ENCODE assay signal across 1 cellular context in the genomic region with DNA sequence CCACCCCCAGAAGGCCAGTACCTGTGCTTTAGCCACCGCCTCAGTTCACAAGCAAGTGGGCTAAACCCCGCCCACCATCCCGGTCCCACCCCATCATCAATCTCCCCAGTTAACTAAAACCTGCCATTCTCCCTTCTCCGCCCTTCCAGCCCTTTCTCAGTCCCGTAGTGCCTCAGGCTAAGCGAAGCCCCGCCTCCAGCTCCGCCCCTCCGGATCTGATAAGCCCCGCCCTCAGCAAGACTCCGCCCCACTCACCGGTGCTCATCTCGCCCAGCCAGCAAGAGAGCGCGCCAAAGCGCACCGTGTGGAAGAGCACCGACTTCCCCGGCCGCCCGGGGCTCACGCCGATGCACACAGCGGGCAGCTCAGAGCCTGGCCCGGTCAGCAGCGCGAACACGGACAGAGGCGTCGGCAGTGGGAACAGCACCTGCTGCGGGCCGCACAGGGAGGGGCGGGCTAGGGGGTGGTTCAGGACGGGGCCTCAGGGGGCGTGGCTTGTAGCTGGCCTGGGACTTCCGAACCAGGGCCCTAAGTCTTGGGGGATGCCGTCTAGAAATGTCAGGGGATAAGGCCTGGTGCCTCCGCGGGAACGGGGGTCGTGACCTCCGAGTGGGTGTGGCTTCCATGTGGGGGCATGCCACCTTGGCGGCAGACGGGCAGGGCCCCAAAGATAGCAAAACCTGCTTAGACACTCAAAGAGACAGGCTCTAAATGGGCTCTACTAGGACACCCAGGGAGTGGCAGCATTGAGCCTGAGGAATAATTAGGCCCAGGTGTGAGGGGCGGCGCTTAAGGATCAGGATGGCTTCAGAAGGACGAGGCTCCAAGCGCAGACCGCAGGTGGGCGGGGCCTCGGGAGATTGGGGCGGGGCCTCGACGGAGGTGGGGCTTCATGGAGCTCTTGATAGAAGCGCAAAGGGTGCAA.
TF ChIP-seq lines count a peak whose summit lies in the region.

No MANE protein-coding gene starts in this region.

TF ChIP-seq in SK-N-SH, 30 proteins besides CTCF, POLR2A, EP300 and RAD21 (continued from another document):
- TF ChIP-seq MXI1 (IDR thresholded peaks at IDR 0.05; ENCODE audit: low read depth, low read length), result no peak
